2 cellular contexts compared by ENCODE assay signal in genomic region chr3:136995652-136996051, GRCh38.
TF ChIP-seq lines count a peak whose summit lies in the region.

No MANE protein-coding gene starts in this region.

TF ChIP-seq in liver, 16 proteins besides CTCF, POLR2A, EP300 and RAD21 (continued from another document):
- no peak for TF ChIP-seq ZBTB33 (IDR thresholded peaks at IDR 0.05)
- TF ChIP-seq RXRA (IDR thresholded peaks at IDR 0.05) = no peak
- TF ChIP-seq MAX (IDR thresholded peaks at IDR 0.05) = no peak
- no peak for TF ChIP-seq FOXA1 (IDR thresholded peaks at IDR 0.05)
- no peak for TF ChIP-seq HNF4G (IDR thresholded peaks at IDR 0.05)
- TF ChIP-seq REST (IDR thresholded peaks at IDR 0.05) = no peak
- no peak for TF ChIP-seq HNF4A (conservative IDR thresholded peaks at IDR 0.05)
- no peak for TF ChIP-seq JUND (IDR thresholded peaks at IDR 0.05)

TF ChIP-seq in HepG2, 621 proteins besides CTCF, POLR2A, EP300 and RAD21 (continued from another document):
- TF ChIP-seq AFF4 (CRISPR knock-in tag; IDR thresholded peaks at IDR 0.05) (no peak), ZNF513 (CRISPR knock-in tag; conservative IDR thresholded peaks at IDR 0.05) (no peak), ZNF773 (CRISPR knock-in tag; IDR thresholded peaks at IDR 0.05; ENCODE audit: borderline replicate concordance) (no peak), NCOA1 (CRISPR knock-in tag; IDR thresholded peaks at IDR 0.05) (no peak), ETS1 (CRISPR knock-in tag; IDR thresholded peaks at IDR 0.05) (no peak), SIN3A (IDR thresholded peaks at IDR 0.05; ENCODE audit: borderline replicate concordance, low read depth, low read length) (no peak), ZNF263 (CRISPR knock-in tag; IDR thresholded peaks at IDR 0.05) (no peak), ZNF205 (CRISPR knock-in tag; IDR thresholded peaks at IDR 0.05) (no peak), ZNF383 (CRISPR knock-in tag; IDR thresholded peaks at IDR 0.05; ENCODE audit: borderline replicate concordance) (no peak), ZNF616 (CRISPR knock-in tag; IDR thresholded peaks at IDR 0.05; ENCODE audit: low read depth) (no peak), REPIN1 (CRISPR knock-in tag; IDR thresholded peaks at IDR 0.05; ENCODE audit: borderline replicate concordance, low read depth) (no peak), ZMYM2 (CRISPR knock-in tag; IDR thresholded peaks at IDR 0.05) (no peak), AGO2 (optimal IDR thresholded peaks at IDR 0.05; ENCODE audit: low read depth, low read length) (no peak), SNAPC2 (CRISPR knock-in tag; IDR thresholded peaks at IDR 0.05) (no peak), TARDBP (CRISPR knock-in tag; IDR thresholded peaks at IDR 0.05) (no peak), KLF12 (CRISPR knock-in tag; IDR thresholded peaks at IDR 0.05; ENCODE audit: borderline replicate concordance) (no peak), TEF (CRISPR knock-in tag; IDR thresholded peaks at IDR 0.05) (no peak), ZNF790 (CRISPR knock-in tag; IDR thresholded peaks at IDR 0.05; ENCODE audit: borderline replicate concordance) (no peak)
TF ChIP-seq in HepG2: peak in this region for 0.
